In the genomic region with DNA sequence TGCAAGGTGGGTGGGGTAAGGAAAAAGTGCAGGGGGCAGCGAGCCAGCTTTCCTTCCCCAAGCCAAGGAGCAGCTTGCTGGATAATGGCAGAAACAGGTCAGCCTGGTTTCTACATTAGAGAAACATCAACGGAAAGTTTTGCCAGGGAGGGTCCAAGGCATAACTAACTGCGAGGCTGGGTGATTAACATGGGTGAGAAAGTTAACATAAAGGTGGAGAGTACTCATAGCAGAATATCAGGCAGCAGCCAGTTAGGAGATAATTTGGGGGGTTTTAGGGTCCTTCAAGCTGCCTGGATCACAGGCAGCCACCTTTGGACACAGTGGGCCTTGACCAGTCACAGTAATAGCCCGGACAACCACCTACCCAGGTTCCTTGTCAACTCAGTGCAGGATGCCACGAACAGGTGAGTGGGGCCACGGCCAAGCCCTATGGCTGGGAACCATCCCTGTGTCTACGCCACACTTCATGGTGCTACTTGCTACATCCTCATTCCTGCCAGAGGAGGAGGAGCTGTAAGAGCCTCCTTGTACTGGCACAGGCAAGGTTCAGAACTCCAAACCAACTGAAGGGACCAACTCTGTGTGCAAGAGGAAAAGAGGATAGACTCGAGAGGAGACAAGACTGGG, we compare ENCODE assay signal across 15 cellular contexts. TPM values are rescaled to one million over a fixed set of nuclear protein-coding genes. Genes with fewer than 3 reads are reported as not detected.
DNase-seq lines count a peak whose midpoint lies in the region; ATAC-seq and TF ChIP-seq lines count a peak whose summit lies in the region.
"Had no signal": no experiment of that assay in that cellular context is flagged by ENCODE, and none has a peak within 500 bp of the region (broad histone marks: within the 10 kb centered on the region; RNA-seq: fewer than 3 reads in every experiment).

No MANE protein-coding gene starts in this region.

- peaks cover 100% of the 10 kb centered on the region for H3K4me1 ChIP-seq in left ventricle myocardium inferior

- H3K36me3 ChIP-seq in left ventricle myocardium inferior, result peaks cover 26% of the 10 kb centered on the region

- H3K4me3 ChIP-seq in left ventricle myocardium inferior, result no peak overlapping the region
- H3K4me3 ChIP-seq: GM12878, right lobe of liver had no signal

- H3K4me1 Mint-ChIP-seq in osteocyte (ENCODE audit: unreplicated experiment), result peaks cover 60% of the 10 kb centered on the region
- peaks cover 38 to 69% (median 67%) of the 10 kb centered on the region in 4 donors for H3K4me1 Mint-ChIP-seq in naive thymus-derived CD8-positive, alpha-beta T cell

- ATAC-seq in left cardiac atrium, result no peak
- peak; percentile 14 for ATAC-seq in esophagus mucosa
- ATAC-seq in GM21717 (IDR thresholded peaks at IDR 0.05; ENCODE audit: unreplicated experiment), result no peak
- ATAC-seq in naive thymus-derived CD8-positive, alpha-beta T cell, result no peak
- ATAC-seq: activated CD8-positive, alpha-beta T cell treated with anti-CD3 and anti-CD28 coated beads for 36 hours had no signal

- DNase-seq in left ventricle myocardium inferior (no peak), left cardiac atrium (no peak), osteocyte (ENCODE audit: extremely low spot score, unreplicated experiment) (no peak), anterior cingulate cortex (lab: John Stamatoyannopoulos, UW) (no peak), GM10248 (ENCODE audit: extremely low spot score) (no peak)
- no peak for DNase-seq in naive thymus-derived CD8-positive, alpha-beta T cell
- DNase-seq: activated CD8-positive, alpha-beta T cell treated with anti-CD3 and anti-CD28 coated beads for 36 hours; activated naive CD4-positive, alpha-beta T cell; DMS79; erythroblast; right lobe of liver had no signal

- TF ChIP-seq CTCF in left ventricle myocardium inferior (IDR thresholded peaks at IDR 0.05; ENCODE audit: borderline replicate concordance) (no peak), osteocyte (IDR thresholded peaks at IDR 0.05) (no peak), GM10248 (IDR thresholded peaks at IDR 0.05; ENCODE audit: control extremely low read depth, extremely low read depth, low read depth, missing control alignments) (no peak)

- H3K9me3 Mint-ChIP-seq in osteocyte (ENCODE audit: unreplicated experiment), result no peaks in the 10 kb centered on the region
- H3K9me3 Mint-ChIP-seq in naive thymus-derived CD8-positive, alpha-beta T cell, result no peaks in the 10 kb centered on the region
- H3K9me3 Mint-ChIP-seq: activated CD8-positive, alpha-beta T cell treated with anti-CD3 and anti-CD28 coated beads for 36 hours; central memory CD8-positive, alpha-beta T cell had no signal

- no peak overlapping the region for H3K4me3 Mint-ChIP-seq in osteocyte (ENCODE audit: unreplicated experiment)
- H3K4me3 Mint-ChIP-seq in naive thymus-derived CD8-positive, alpha-beta T cell, result peak overlapping the region in 1 of 10 donors; percentile 41
- H3K4me3 Mint-ChIP-seq: activated CD8-positive, alpha-beta T cell treated with anti-CD3 and anti-CD28 coated beads for 36 hours; central memory CD8-positive, alpha-beta T cell had no signal

- POLR2A ChIA-PET in GM10248 (lab: Yijun Ruan, JAX), result no interaction called here
- POLR2A ChIA-PET in naive thymus-derived CD8-positive, alpha-beta T cell (lab: Charles Lee), result interaction anchor here (0.8 to 1.7 kb wide), 2 partner anchors 11 to 20 kb away, joined by 3 to 6 read pairs; partner anchors contain the start of gene ITPRIP

- CTCF ChIA-PET in GM10248 (lab: Yijun Ruan, JAX), result interaction anchor here (1.1 to 5.6 kb wide), 4 partner anchors 12 to 32 kb away, joined by 4 to 50 read pairs (median 6); no protein-coding TSS in a partner anchor

- peak overlapping the region; percentile 99 for H3K27ac ChIP-seq in left ventricle myocardium inferior (replicated peaks)
- H3K27ac ChIP-seq: right lobe of liver had no signal

- H3K27me3 ChIP-seq in left ventricle myocardium inferior (ENCODE audit: low read depth), result no peaks in the 10 kb centered on the region
- H3K27me3 ChIP-seq: right lobe of liver had no signal

- peak overlapping the region; percentile 2 for H3K27ac Mint-ChIP-seq in osteocyte (ENCODE audit: unreplicated experiment)
- H3K27ac Mint-ChIP-seq in naive thymus-derived CD8-positive, alpha-beta T cell, result peak overlapping the region in 5 of 10 donors; percentile 46 to 83 (median 69)
- H3K27ac Mint-ChIP-seq: activated CD8-positive, alpha-beta T cell treated with anti-CD3 and anti-CD28 coated beads for 36 hours had no signal

- H3K27me3 Mint-ChIP-seq in osteocyte (ENCODE audit: unreplicated experiment), result no peaks in the 10 kb centered on the region
- H3K27me3 Mint-ChIP-seq in naive thymus-derived CD8-positive, alpha-beta T cell, result no peaks in the 10 kb centered on the region
- H3K27me3 Mint-ChIP-seq: activated CD8-positive, alpha-beta T cell treated with anti-CD3 and anti-CD28 coated beads for 36 hours; central memory CD8-positive, alpha-beta T cell had no signal

- no peaks in the 10 kb centered on the region for H3K9me3 ChIP-seq in left ventricle myocardium inferior (replicated peaks)
- H3K9me3 ChIP-seq: right lobe of liver had no signal

- peaks cover 5% of the 10 kb centered on the region for H3K36me3 Mint-ChIP-seq in osteocyte (ENCODE audit: unreplicated experiment)
- peaks cover 0 to 30% (median 8%) of the 10 kb centered on the region in 3 donors for H3K36me3 Mint-ChIP-seq in naive thymus-derived CD8-positive, alpha-beta T cell

- intact Hi-C loops in left ventricle myocardium inferior (cut with micrococcal nuclease) (no loop called here), left cardiac atrium (cut with DNase I) (no loop called here)

RNA-seq across cellular contexts. Expression of gene ITPRIP, which starts 20.1 kb away (rescaled TPM):
- 35.4 TPM for total RNA-seq in left ventricle myocardium inferior
- total RNA-seq in left cardiac atrium, result 10 to 100 TPM; 45.4 to 90.7 TPM
- 74.4 TPM for total RNA-seq in esophagus mucosa
- total RNA-seq in osteocyte, result 15.5 and 17.5 TPM in 2 replicates
- total RNA-seq in naive thymus-derived CD8-positive, alpha-beta T cell, result 10 to 100 TPM; 14.2 to 16.0 TPM
- polyA plus RNA-seq in naive thymus-derived CD8-positive, alpha-beta T cell, result 10 to 100 TPM; 10.6 to 16.0 (median 15.6) TPM

RNA-seq across cellular contexts. Expression of gene CFAP58, which starts 35.4 kb away (rescaled TPM):
- total RNA-seq in left ventricle myocardium inferior, result 3.5 TPM
- total RNA-seq in left cardiac atrium, result 1 to 10 TPM; 2.4 to 3.8 TPM
- total RNA-seq in esophagus mucosa, result 0.12 TPM
- 0.16 and 0.29 TPM in 2 replicates for total RNA-seq in osteocyte
- total RNA-seq in naive thymus-derived CD8-positive, alpha-beta T cell, result not detected
- not detected for polyA plus RNA-seq in naive thymus-derived CD8-positive, alpha-beta T cell

RNA-seq across cellular contexts. Expression of gene GSTO2, which starts 49.2 kb away (rescaled TPM):
- total RNA-seq in left ventricle myocardium inferior (0.80 TPM), left cardiac atrium (under 1 TPM; 0.82 to 0.92 TPM), esophagus mucosa (25.1 TPM), osteocyte (0.31 and 0.54 TPM in 2 replicates)
- 1 to 10 TPM; 1.4 to 1.5 TPM for total RNA-seq in naive thymus-derived CD8-positive, alpha-beta T cell
- 1 to 10 TPM in 2 of 3 donors, under 1 TPM in 1; 0.15 to 2.0 (median 1.1) TPM for polyA plus RNA-seq in naive thymus-derived CD8-positive, alpha-beta T cell

Comparison
In these comparisons a context has a peak if more than half of its experiments do, and no peak if none do; other contexts are left out.
1. RNA of gene GSTO2, which starts 49.2 kb away (total RNA-seq): 25.1 TPM in esophagus mucosa (single experiment); 1.4 to 1.5 TPM in naive thymus-derived CD8-positive, alpha-beta T cell, 0.82 to 0.92 TPM in left cardiac atrium, 0.80 TPM in left ventricle myocardium inferior (single experiment) and 0.31 to 0.54 TPM in osteocyte; every median in the first group is over 10 times any median in the second.